ENCODE assay signal across 23 cellular contexts in genomic region chr19:3378352-3379146, GRCh38. TPM values are rescaled to one million over a fixed set of nuclear protein-coding genes. Genes with fewer than 3 reads are reported as not detected.
DNase-seq lines count a peak whose midpoint lies in the region; ATAC-seq and TF ChIP-seq lines count a peak whose summit lies in the region.
"Had no signal": no experiment of that assay in that cellular context is flagged by ENCODE, and none has a peak within 500 bp of the region (broad histone marks: within the 10 kb centered on the region; RNA-seq: fewer than 3 reads in every experiment).

No MANE protein-coding gene starts in this region.

- H3K9me3 Mint-ChIP-seq in immature natural killer cell: no peaks in the 10 kb centered on the region
- H3K9me3 Mint-ChIP-seq: activated naive CD8-positive, alpha-beta T cell treated with anti-CD3 and anti-CD28 coated beads, Interleukin-2, amount 10 ng/mL, durations not matched to agents 7 days and 5 days; activated T-cell treated with anti-CD3 and anti-CD28 coated beads, Interleukin-2, amount 50 U/mL, for 24 hours; CD4-positive, alpha-beta T cell; naive thymus-derived CD4-positive, alpha-beta T cell had no signal

- H3K27ac Mint-ChIP-seq in immature natural killer cell: no peak overlapping the region
- H3K27ac Mint-ChIP-seq: activated naive CD8-positive, alpha-beta T cell treated with anti-CD3 and anti-CD28 coated beads, Interleukin-2, amount 10 ng/mL, durations not matched to agents 7 days and 5 days; activated T-cell treated with anti-CD3 and anti-CD28 coated beads, Interleukin-2, amount 50 U/mL, for 24 hours; CD4-positive, alpha-beta T cell; naive thymus-derived CD4-positive, alpha-beta T cell had no signal

- intact Hi-C loops in heart left ventricle (cut with DNase I) (no loop called here), left ventricle myocardium superior (cut with micrococcal nuclease) (no loop called here), prostate gland (cut with DNase I) (no loop called here), vagina (cut with DNase I) (no loop called here)

- H3K27me3 Mint-ChIP-seq in immature natural killer cell (ENCODE audit: low read depth in 3 of 3): peaks cover 0 to 5% (median 0%) of the 10 kb centered on the region in 3 donors
- H3K27me3 Mint-ChIP-seq: activated naive CD8-positive, alpha-beta T cell treated with anti-CD3 and anti-CD28 coated beads, Interleukin-2, amount 10 ng/mL, durations not matched to agents 7 days and 5 days; activated T-cell treated with anti-CD3 and anti-CD28 coated beads, Interleukin-2, amount 50 U/mL, for 24 hours; CD4-positive, alpha-beta T cell; naive thymus-derived CD4-positive, alpha-beta T cell had no signal

- H3K4me3 ChIP-seq in heart left ventricle: no peak overlapping the region
- no peak overlapping the region for H3K4me3 ChIP-seq in esophagus (ENCODE audit: low read depth in 1 of 2, low read length in 2 of 2)
- no peak overlapping the region for H3K4me3 ChIP-seq in prostate gland
- H3K4me3 ChIP-seq in vagina: no peak overlapping the region

- 59 to 70% (median 63%) methylated on average over 11 of the region's 11 CpGs for WGBS in heart left ventricle, 4 donors
- 62 to 67% methylated on average over 11 of the region's 11 CpGs for WGBS in esophagus, 2 donors
- WGBS in prostate gland: 70% methylated on average over 11 of the region's 11 CpGs

- DNase-seq in heart left ventricle: peak in 1 of 5 donors; percentile 22
- no peak for DNase-seq in left ventricle myocardium superior
- DNase-seq in prostate gland (ENCODE audit: low spot score): no peak
- DNase-seq in vagina (ENCODE audit: extremely low spot score in 2 of 2): no peak
- DNase-seq in immature natural killer cell: no peak
- DNase-seq: activated CD4-positive, alpha-beta T cell treated with anti-CD3 and anti-CD28 coated beads, Interleukin-2, amount 50 U/mL, for 48 hours; activated naive CD8-positive, alpha-beta T cell treated with anti-CD3 and anti-CD28 coated beads, Interleukin-2, amount 10 ng/mL, durations not matched to agents 7 days and 5 days; activated T-cell treated with anti-CD3 and anti-CD28 coated beads, Interleukin-2, amount 50 U/mL, for 24 hours; CD4-positive, alpha-beta T cell; central memory CD4-positive, alpha-beta T cell; DND-41; effector memory CD4-positive, alpha-beta T cell; KG1; naive thymus-derived CD4-positive, alpha-beta T cell; NCI-H1048; NCI-H2081 treated with DMSO at 0.1 percent for 48 hours; PC-3; retina; SW 1271 had no signal

- H3K4me1 Mint-ChIP-seq in immature natural killer cell: peaks cover 0 to 7% of the 10 kb centered on the region in 2 donors

- TF ChIP-seq CTCF in heart left ventricle (IDR thresholded peaks at IDR 0.05): no peak
- TF ChIP-seq CTCF in prostate gland (IDR thresholded peaks at IDR 0.05): no peak
- no peak for TF ChIP-seq CTCF in vagina (IDR thresholded peaks at IDR 0.05)

- H3K36me3 ChIP-seq in heart left ventricle (peaks cover 0 to 31% (median 12%) of the 10 kb centered on the region in 9 donors), esophagus (ENCODE audit: control insufficient read depth in 2 of 2, insufficient read depth in 2 of 2, low read length in 1 of 2) (peaks cover under 1 to 19% of the 10 kb centered on the region in 2 donors), prostate gland (no peaks in the 10 kb centered on the region), vagina (peaks cover 0 to 12% of the 10 kb centered on the region in 2 donors)

- no peak for ATAC-seq in heart left ventricle
- ATAC-seq in left ventricle myocardium superior: no peak
- ATAC-seq in GM19023 (IDR thresholded peaks at IDR 0.05; ENCODE audit: unreplicated experiment): no peak
- no peak for ATAC-seq in HG02759 (IDR thresholded peaks at IDR 0.05; ENCODE audit: unreplicated experiment)
- ATAC-seq: naive thymus-derived CD4-positive, alpha-beta T cell; PC-3 had no signal

- H3K27ac ChIP-seq in heart left ventricle (peak overlapping the region in 10 of 12 donors; percentile 1 to 100 (median 34)), esophagus (ENCODE audit: low read depth in 2 of 2, low read length in 1 of 2) (peak overlapping the region; percentile 44 to 48), prostate gland (peak overlapping the region; percentile 30), vagina (peak overlapping the region; percentile 97)
- H3K27ac ChIP-seq: VCaP had no signal

- no peak overlapping the region for H3K4me3 Mint-ChIP-seq in immature natural killer cell
- H3K4me3 Mint-ChIP-seq: activated naive CD8-positive, alpha-beta T cell treated with anti-CD3 and anti-CD28 coated beads, Interleukin-2, amount 10 ng/mL, durations not matched to agents 7 days and 5 days; activated T-cell treated with anti-CD3 and anti-CD28 coated beads, Interleukin-2, amount 50 U/mL, for 24 hours; CD4-positive, alpha-beta T cell; naive thymus-derived CD4-positive, alpha-beta T cell had no signal

- H3K9me3 ChIP-seq in heart left ventricle: no peaks in the 10 kb centered on the region
- H3K9me3 ChIP-seq in esophagus (ENCODE audit: control insufficient read depth in 2 of 2, insufficient read depth in 1 of 2, low read depth in 1 of 2, low read length in 1 of 2): no peaks in the 10 kb centered on the region
- H3K9me3 ChIP-seq in prostate gland: no peaks in the 10 kb centered on the region
- H3K9me3 ChIP-seq in vagina: no peaks in the 10 kb centered on the region

- H3K4me1 ChIP-seq in heart left ventricle: peaks cover 0 to 70% (median 40%) of the 10 kb centered on the region in 12 donors
- peaks cover 3 to 33% of the 10 kb centered on the region in 2 donors for H3K4me1 ChIP-seq in esophagus (ENCODE audit: control insufficient read depth in 2 of 2, insufficient read depth in 2 of 2, low read length in 1 of 2)
- peaks cover 14% of the 10 kb centered on the region for H3K4me1 ChIP-seq in prostate gland (replicated peaks)
- peaks cover 94% of the 10 kb centered on the region for H3K4me1 ChIP-seq in vagina

- TF ChIP-seq POLR2A in heart left ventricle (IDR thresholded peaks at IDR 0.05) (no peak), prostate gland (IDR thresholded peaks at IDR 0.05) (no peak), vagina (IDR thresholded peaks at IDR 0.05) (no peak)

- no peaks in the 10 kb centered on the region for H3K27me3 ChIP-seq in heart left ventricle
- no peaks in the 10 kb centered on the region for H3K27me3 ChIP-seq in esophagus (ENCODE audit: control insufficient read depth in 1 of 2, insufficient read depth in 2 of 2, low read length in 2 of 2)
- H3K27me3 ChIP-seq in prostate gland (replicated peaks; ENCODE audit: insufficient read depth): no peaks in the 10 kb centered on the region
- H3K27me3 ChIP-seq in vagina: no peaks in the 10 kb centered on the region

- peaks cover 0 to 4% (median 0%) of the 10 kb centered on the region in 3 donors for H3K36me3 Mint-ChIP-seq in immature natural killer cell
- H3K36me3 Mint-ChIP-seq: activated naive CD8-positive, alpha-beta T cell treated with anti-CD3 and anti-CD28 coated beads, Interleukin-2, amount 10 ng/mL, durations not matched to agents 7 days and 5 days had no signal

RNA-seq across cellular contexts. Expression of gene NFIC, which starts 12.2 kb away (rescaled TPM):
- total RNA-seq in heart left ventricle (100 to 1,000 TPM; 107 to 267 (median 155) TPM), left ventricle myocardium superior (178 TPM), prostate gland (100 to 1,000 TPM; 160 to 168 TPM), vagina (142 TPM)
- polyA plus RNA-seq in heart left ventricle (100 to 1,000 TPM; 159 to 192 TPM), esophagus (10 to 100 TPM; 15.4 to 48.1 TPM), immature natural killer cell (10 to 100 TPM in 1 of 3 donors, 1 to 10 TPM in 1, not detected in 1; 2.8 to 13.3 TPM)

Comparison
In these comparisons a context has a peak if more than half of its experiments do, and no peak if none do; other contexts are left out.
1. H3K27ac ChIP-seq: peak in every context shown above with its lines; median percentile 97 in vagina; 46 in esophagus; 34 in heart left ventricle; 30 in prostate gland.